ENCODE assay signal across 8 cellular contexts in genomic region chr6:32529697-32530429, GRCh38. TPM values are rescaled to one million over a fixed set of nuclear protein-coding genes. Genes with fewer than 3 reads are reported as not detected.
A peak's percentile ranks its signal among the peaks of the same experiment; 100 is the strongest.
DNase-seq lines count a peak whose midpoint lies in the region; ATAC-seq, FAIRE-seq and TF ChIP-seq lines count a peak whose summit lies in the region.

HLA-DRB5 (minus strand) TSS chr6:32530287; CDS start chr6:32530224, 63 bp downstream.

- H3K4me1 ChIP-seq in DOHH2 (ENCODE audit: control insufficient read depth, low read length) (peaks cover 33% of the 10 kb centered on the region), HepG2 (ENCODE audit: insufficient read depth, low read length) (no peaks in the 10 kb centered on the region)

- no peak for FAIRE-seq in HepG2 (lab: Jason Lieb, UNC)

- H3K9me3 ChIP-seq in DOHH2 (ENCODE audit: control insufficient read depth, insufficient read depth, low read length) = no peaks in the 10 kb centered on the region
- H3K9me3 ChIP-seq in HepG2 (ENCODE audit: low read length) = no peaks in the 10 kb centered on the region

- H3K9ac ChIP-seq in HepG2 (ENCODE audit: insufficient read depth, low read depth, low read length) = no peak within 1 kb of the TSS

- peak within 1 kb of the TSS; percentile 96 for H3K4me3 ChIP-seq in DOHH2 (ENCODE audit: low read length)
- H3K4me3 ChIP-seq in HepG2 (replicated peaks in 1 of 3; ENCODE audit: insufficient read depth in 1 of 3, low read depth in 2 of 3, low read length in 3 of 3) = no peak within 1 kb of the TSS

- no peak for TF ChIP-seq RAD21 in HepG2 (CRISPR knock-in tag; IDR thresholded peaks at IDR 0.05)

- CTCF ChIA-PET in HepG2 (lab: Yijun Ruan, JAX; ENCODE audit: low intra/inter-chr PET ratio, low total read pairs) = no interaction called here

- intact Hi-C loops in HepG2 (cut with micrococcal nuclease; ENCODE audit: unreplicated experiment) = loop anchor here (2.0 kb wide), 1 partner anchor 41 kb away; no protein-coding TSS in a partner anchor

- H3K4me2 ChIP-seq in DOHH2 (ENCODE audit: low read length) = peak within 1 kb of the TSS; percentile 94
- no peak within 1 kb of the TSS for H3K4me2 ChIP-seq in HepG2 (ENCODE audit: low read depth, low read length)

- POLR2A ChIA-PET in HepG2 (lab: Yijun Ruan, JAX) = no interaction called here

- peaks cover 21% of the 10 kb centered on the region for H3K79me2 ChIP-seq in DOHH2 (ENCODE audit: control insufficient read depth, low read length)
- H3K79me2 ChIP-seq in HepG2 (ENCODE audit: insufficient read depth, low read length) = no peaks in the 10 kb centered on the region

- WGBS in HepG2 (ENCODE audit: low lambda C conversion rate) = 0% methylated on average over 1 of the region's 4 CpGs

- TF ChIP-seq POLR2A in HepG2 (IDR thresholded peaks at IDR 0.05; ENCODE audit: insufficient read depth in 1 of 2, low read depth in 2 of 2, low read length in 2 of 2) = no peak

- ATAC-seq in GM21737 (IDR thresholded peaks at IDR 0.05; ENCODE audit: unreplicated experiment) (peak; percentile 62), HepG2 (no peak; the same call in 2 of the 3 replicates), HG02970 (IDR thresholded peaks at IDR 0.05; ENCODE audit: low FRiP score, unreplicated experiment) (no peak), HG03097 (IDR thresholded peaks at IDR 0.05; ENCODE audit: low FRiP score, unreplicated experiment) (no peak), GM18873 (IDR thresholded peaks at IDR 0.05; ENCODE audit: low FRiP score, unreplicated experiment) (no peak)

- H3F3A ChIP-seq in DOHH2 (ENCODE audit: control insufficient read depth, insufficient read depth) = no peaks in the 10 kb centered on the region

- TF ChIP-seq CTCF in DOHH2 (IDR thresholded peaks at IDR 0.05; ENCODE audit: low read depth, low read length, poor library complexity, severe bottlenecking) (no peak), HepG2 (CRISPR knock-in tag; IDR thresholded peaks at IDR 0.05) (no peak)

- DNase-seq in activated CD4-positive, CD25-positive, alpha-beta regulatory T cell treated with anti-CD3 and anti-CD28 coated beads, Interleukin-2, amount 50 U/mL, for 72 hours = peak; percentile 33
- no peak for DNase-seq in HepG2 (ENCODE audit: low spot score)
- no peak for DNase-seq in HuH-7.5 (ENCODE audit: low spot score)

- H3K27ac ChIP-seq in DOHH2 (ENCODE audit: low read depth, low read length) (peak within 1 kb of the TSS; percentile 30; the same call in 1 of the 2 replicates), HepG2 (ENCODE audit: extremely low read length, insufficient read depth, low read length) (no peak within 1 kb of the TSS)

- BruUV-seq in HepG2 (replicated peaks; lab: Mats Ljungman, UMichigan) = no TSS peak

- H3K36me3 ChIP-seq in DOHH2 (ENCODE audit: control insufficient read depth, low read length) (no peaks in the 10 kb centered on the region; the same call in 1 of the 2 replicates), HepG2 (replicated peaks in 1 of 2; ENCODE audit: control insufficient read depth in 1 of 2, insufficient read depth in 2 of 2, low read length in 2 of 2) (no peaks in the 10 kb centered on the region)

- in situ Hi-C loops in HepG2 (cut with HindIII; ENCODE audit: extremely low pct_ligation_motif_present, low pct_unique_long_range_greater_than_20kb) = loop anchor here (5.0 kb wide), 1 partner anchor 57 kb away; the partner anchor contains the start of gene HLA-DRB1

- H3K9me2 ChIP-seq in DOHH2 (replicated peaks; ENCODE audit: control insufficient read depth, low read length) = no peaks in the 10 kb centered on the region

- TF ChIP-seq EP300 in HepG2 (IDR thresholded peaks at IDR 0.05; ENCODE audit: low read depth in 2 of 2, low read length in 2 of 2) (no peak), HepG2 (CRISPR knock-in tag; IDR thresholded peaks at IDR 0.05; ENCODE audit: borderline replicate concordance) (no peak)

- H4K20me1 ChIP-seq in DOHH2 (ENCODE audit: control insufficient read depth, insufficient read depth, low read depth, low read length) = no peaks in the 10 kb centered on the region
- H4K20me1 ChIP-seq in HepG2 (ENCODE audit: insufficient read depth, low read length) = no peaks in the 10 kb centered on the region

- H3K27me3 ChIP-seq in DOHH2 (ENCODE audit: control insufficient read depth, low read length) (no peaks in the 10 kb centered on the region), HepG2 (ENCODE audit: control insufficient read depth in 1 of 2, insufficient read depth in 2 of 2, low read length in 2 of 2) (no peaks in the 10 kb centered on the region)

- H2AFZ ChIP-seq in HepG2 (ENCODE audit: low read length) = no peak within 1 kb of the TSS

TF ChIP-seq in HepG2, 621 proteins besides CTCF, POLR2A, EP300 and RAD21:
- TF ChIP-seq RFX5 (IDR thresholded peaks at IDR 0.05; ENCODE audit: low read depth, low read length) (peak; percentile 92), ZNF12 (CRISPR knock-in tag; IDR thresholded peaks at IDR 0.05) (no peak), RFXANK (CRISPR knock-in tag; IDR thresholded peaks at IDR 0.05) (peak; percentile 50; the same call in 1 of the 2 replicates)

RNA-seq across cellular contexts. Expression of gene HLA-DRB5, which starts in this region (rescaled TPM):
- total RNA-seq in HepG2 (2016; rRNA removed; fragmentation: Illumina TruSeq; extraction: Trizol) = not detected in 2 replicates
- total RNA-seq in HepG2 (2016; cell fraction: cytosol; rRNA removed; fragmentation: Illumina TruSeq; extraction: Trizol; ENCODE audit: low read depth) = not detected in 2 replicates
- total RNA-seq in HepG2 (2016; cell fraction: insoluble cytoplasmic fraction; rRNA removed; fragmentation: Illumina TruSeq; extraction: Trizol) = not detected in 2 replicates
- not detected in 2 replicates for total RNA-seq in HepG2 (2016; cell fraction: membrane; rRNA removed; fragmentation: Illumina TruSeq; extraction: Trizol)
- total RNA-seq in HepG2 (2016; cell fraction: nucleus; rRNA removed; fragmentation: Illumina TruSeq; extraction: Trizol) = not detected in 2 replicates
- not detected in 2 replicates for polyA plus RNA-seq in HepG2 (2011; rRNA removed)
- 0.04 TPM in 1 of 2 replicates, not detected in the other for polyA plus RNA-seq in HepG2 (2011; cell fraction: cytosol; rRNA removed)
- polyA plus RNA-seq in HepG2 (2011; cell fraction: nucleus; rRNA removed) = not detected in 2 replicates
- not detected in 2 replicates for polyA plus RNA-seq in HepG2 (2012)
- not detected in 2 replicates for polyA plus RNA-seq in HepG2 (2016; cell fraction: cytosol; fragmentation: Illumina TruSeq; extraction: Trizol; ENCODE audit: low read depth)
- polyA plus RNA-seq in HepG2 (2016; cell fraction: insoluble cytoplasmic fraction; fragmentation: Illumina TruSeq; extraction: Trizol; ENCODE audit: low read depth) = not detected in 2 replicates
- polyA plus RNA-seq in HepG2 (2016; cell fraction: membrane; fragmentation: Illumina TruSeq; extraction: Trizol; ENCODE audit: low read depth) = not detected in 2 replicates
- not detected in 2 replicates for polyA plus RNA-seq in HepG2 (2016; cell fraction: nucleus; fragmentation: Illumina TruSeq; extraction: Trizol; ENCODE audit: insufficient read depth, low read depth)
- 0.12 TPM in 1 of 2 replicates, not detected in the other for polyA minus RNA-seq in HepG2 (2011; rRNA and poly(A)+ RNA removed; ENCODE audit: low replicate concordance)
- polyA minus RNA-seq in HepG2 (2011; cell fraction: cytosol; rRNA and poly(A)+ RNA removed) = not detected in 2 replicates
- not detected in 2 replicates for polyA minus RNA-seq in HepG2 (2011; cell fraction: nucleus; rRNA and poly(A)+ RNA removed)
